In genomic region chr14:49688701-49689030, GRCh38 we compare ENCODE assay signal across 9 cellular contexts. TPM values are rescaled to one million over a fixed set of nuclear protein-coding genes. Genes with fewer than 3 reads are reported as not detected.
DNase-seq lines count a peak whose midpoint lies in the region; ATAC-seq and TF ChIP-seq lines count a peak whose summit lies in the region.
"Had no signal": no experiment of that assay in that cellular context is flagged by ENCODE, and none has a peak within 500 bp of the region (broad histone marks: within the 10 kb centered on the region; RNA-seq: fewer than 3 reads in every experiment).

No MANE protein-coding gene starts in this region.

- no peak for TF ChIP-seq POLR2A in heart left ventricle (IDR thresholded peaks at IDR 0.05)

- H3K4me3 Mint-ChIP-seq in type B pancreatic cell: peak overlapping the region; percentile 91

- peaks cover 4% of the 10 kb centered on the region for H3K9me3 Mint-ChIP-seq in type B pancreatic cell

- H3K36me3 ChIP-seq in heart left ventricle (no peaks in the 10 kb centered on the region), mucosa of stomach (ENCODE audit: control insufficient read depth, insufficient read depth, low read length) (no peaks in the 10 kb centered on the region)

- intact Hi-C loops in heart left ventricle (cut with DNase I): loop anchor here in 3 of 10 donors (5.0 kb wide), 2 partner anchors 41 to 51 kb away; partner anchors contain the start of gene DNAAF2 (in 2 of the 3)
- intact Hi-C loops in cardiac septum (cut with DNase I): loop anchor here (5.0 kb wide), 1 partner anchor 56 kb away; no protein-coding TSS in a partner anchor

- H3K4me3 ChIP-seq in heart left ventricle (peak overlapping the region in 7 of 12 donors; percentile 63 to 83 (median 74)), mucosa of stomach (ENCODE audit: low read length) (no peak overlapping the region)

- H3K27me3 ChIP-seq in heart left ventricle (no peaks in the 10 kb centered on the region), mucosa of stomach (ENCODE audit: control insufficient read depth, insufficient read depth, low read length) (no peaks in the 10 kb centered on the region)

- H3K27ac Mint-ChIP-seq in type B pancreatic cell: peak overlapping the region; percentile 85

- H3K27ac ChIP-seq in heart left ventricle (peak overlapping the region; percentile 45 to 89 (median 77)), angular gyrus (ENCODE audit: low read depth, low read length) (peak overlapping the region; percentile 86)

- no peak for TF ChIP-seq CTCF in heart left ventricle (IDR thresholded peaks at IDR 0.05)
- TF ChIP-seq CTCF in type B pancreatic cell (conservative IDR thresholded peaks at IDR 0.05): no peak

- H3K27me3 Mint-ChIP-seq in type B pancreatic cell: no peaks in the 10 kb centered on the region

- no peak for ATAC-seq in heart left ventricle

- 88 to 92% (median 90%) methylated on average over 8 of the region's 8 CpGs for WGBS in heart left ventricle, 4 donors

- H3K4me1 ChIP-seq in heart left ventricle (peaks cover 0 to 20% (median 7%) of the 10 kb centered on the region in 12 donors), mucosa of stomach (ENCODE audit: control insufficient read depth, insufficient read depth, low read length) (peaks cover 11% of the 10 kb centered on the region)

- no peaks in the 10 kb centered on the region for H3K36me3 Mint-ChIP-seq in type B pancreatic cell

- H3K9me3 ChIP-seq in heart left ventricle (no peaks in the 10 kb centered on the region), mucosa of stomach (ENCODE audit: control insufficient read depth, low read length) (no peaks in the 10 kb centered on the region)

- peaks cover 21% of the 10 kb centered on the region for H3K4me1 Mint-ChIP-seq in type B pancreatic cell (ENCODE audit: unreplicated experiment)

- DNase-seq in heart left ventricle (no peak), cardiac septum (ENCODE audit: low spot score) (no peak), type B pancreatic cell (ENCODE audit: extremely low spot score, unreplicated experiment) (no peak), NCI-H2081 treated with DMSO at 0.1 percent for 48 hours (lab: John Stamatoyannopoulos, UW) (no peak), NOMO-1 treated with dmso at 0.1 percent for 144 hours (lab: John Stamatoyannopoulos, UW; ENCODE audit: unreplicated experiment) (no peak), putamen (ENCODE audit: low spot score) (no peak)
- DNase-seq: NCI-H1436 treated with DMSO at 0.1 percent for 48 hours had no signal

- H3K9ac ChIP-seq in mucosa of stomach (ENCODE audit: low read length): peak overlapping the region; percentile 71

RNA-seq across cellular contexts. Expression of gene POLE2, which starts 0.7 kb away (rescaled TPM):
- total RNA-seq in heart left ventricle (1 to 10 TPM in 4 of 9 donors, under 1 TPM in 4, not detected in 1; 0.25 to 3.4 (median 0.91) TPM), cardiac septum (0.78 TPM), type B pancreatic cell (ENCODE audit: low replicate concordance) (6.1 and 16.6 TPM in 2 replicates)
- 1 to 10 TPM in 1 of 2 donors, under 1 TPM in 1; 0.88 to 1.2 TPM for polyA plus RNA-seq in heart left ventricle

RNA-seq across cellular contexts. Expression of gene KLHDC1, which starts 4.3 kb away (rescaled TPM):
- 1 to 10 TPM; 3.0 to 9.8 (median 7.4) TPM for total RNA-seq in heart left ventricle
- 1 to 10 TPM; 1.1 to 3.7 TPM for polyA plus RNA-seq in heart left ventricle
- 6.6 TPM for total RNA-seq in cardiac septum
- total RNA-seq in type B pancreatic cell (ENCODE audit: low replicate concordance): 1.7 and 3.5 TPM in 2 replicates

RNA-seq across cellular contexts. Expression of gene DNAAF2, which starts 53.6 kb away (rescaled TPM):
- total RNA-seq in heart left ventricle (10 to 100 TPM in 1 of 9 donors, 1 to 10 TPM in 8; 3.6 to 10.0 (median 5.1) TPM), cardiac septum (4.8 TPM), type B pancreatic cell (ENCODE audit: low replicate concordance) (14.8 and 16.5 TPM in 2 replicates)
- 1 to 10 TPM; 3.4 to 6.7 TPM for polyA plus RNA-seq in heart left ventricle
